ENCODE assay signal across 8 cellular contexts in genomic region chr17:45161288-45162021, GRCh38. TPM values are rescaled to one million over a fixed set of nuclear protein-coding genes. Genes with fewer than 3 reads are reported as not detected.
DNase-seq lines count a peak whose midpoint lies in the region; ATAC-seq and TF ChIP-seq lines count a peak whose summit lies in the region.

TSS of gene HEXIM2 (plus strand) at chr17:45161875. CDS start at chr17:45162794, 919 bp downstream.

- intact Hi-C loops in aorta (cut with DNase I) = loop anchor here in 1 of 2 donors (1.0 kb wide), 2 partner anchors 10 to 13 kb away; partner anchors contain the start of gene HEXIM1

- H3K9me2 ChIP-seq in hepatocyte (replicated peaks; ENCODE audit: insufficient read depth) = no peaks in the 10 kb centered on the region

- peaks cover 40% of the 10 kb centered on the region for H3K79me2 ChIP-seq in hepatocyte

- H3K9me3 ChIP-seq in hepatocyte (ENCODE audit: low read depth) (no peaks in the 10 kb centered on the region), aorta (ENCODE audit: control insufficient read depth, low read length) (no peaks in the 10 kb centered on the region)

- no peak for TF ChIP-seq CTCF in hepatocyte (IDR thresholded peaks at IDR 0.05; ENCODE audit: poor library complexity)

- ATAC-seq in GM18511 (IDR thresholded peaks at IDR 0.05; ENCODE audit: unreplicated experiment) (peak; percentile 87), HG03025 (IDR thresholded peaks at IDR 0.05; ENCODE audit: low FRiP score, unreplicated experiment) (peak; percentile 89), aorta (ENCODE audit: low FRiP score) (peak; percentile 97)

- H3K36me3 ChIP-seq in hepatocyte (replicated peaks; ENCODE audit: insufficient read depth, low read depth) (no peaks in the 10 kb centered on the region), rectal smooth muscle tissue (ENCODE audit: control insufficient read depth, insufficient read depth, low read length) (no peaks in the 10 kb centered on the region), aorta (ENCODE audit: control insufficient read depth in 1 of 2, insufficient read depth in 2 of 2, low read length in 1 of 2) (no peaks in the 10 kb centered on the region)

- H3K4me3 ChIP-seq in hepatocyte (peak within 1 kb of the TSS; percentile 64), rectal smooth muscle tissue (ENCODE audit: low read length) (peak within 1 kb of the TSS; percentile 93), aorta (ENCODE audit: low read length in 2 of 2) (peak within 1 kb of the TSS; percentile 69 to 76)

- H4K20me1 ChIP-seq in hepatocyte (ENCODE audit: insufficient read depth, poor library complexity, severe bottlenecking) = no peaks in the 10 kb centered on the region

- peak within 1 kb of the TSS; percentile 81 for H3K4me2 ChIP-seq in hepatocyte

- no peaks in the 10 kb centered on the region for H3K27me3 ChIP-seq in hepatocyte
- H3K27me3 ChIP-seq in rectal smooth muscle tissue (ENCODE audit: control insufficient read depth, insufficient read depth, low read length) = no peaks in the 10 kb centered on the region
- H3K27me3 ChIP-seq in aorta (ENCODE audit: control insufficient read depth in 1 of 2, insufficient read depth in 2 of 2, low read length in 1 of 2) = no peaks in the 10 kb centered on the region

- WGBS in hepatocyte (ENCODE audit: low lambda C conversion rate, missing lambda C conversion rate) = under 1% methylated on average over 51 of the region's 53 CpGs
- 0 to 1% methylated on average over 53 of the region's 53 CpGs for WGBS in aorta, 2 donors

- peak within 1 kb of the TSS; percentile 99 for H3K9ac ChIP-seq in rectal smooth muscle tissue (ENCODE audit: low read length)

- H2AFZ ChIP-seq in hepatocyte = peak within 1 kb of the TSS; percentile 18

- H3K27ac ChIP-seq in hepatocyte (peak within 1 kb of the TSS; percentile 98), rectal smooth muscle tissue (ENCODE audit: low read depth, low read length) (peak within 1 kb of the TSS; percentile 99), aorta (ENCODE audit: low read depth in 1 of 2, low read length in 2 of 2) (peak within 1 kb of the TSS; percentile 78 to 95)

- H3K4me1 ChIP-seq in hepatocyte (ENCODE audit: insufficient read depth) (peaks cover 29% of the 10 kb centered on the region), rectal smooth muscle tissue (ENCODE audit: control insufficient read depth, insufficient read depth, low read length) (peaks cover 19% of the 10 kb centered on the region), aorta (ENCODE audit: control insufficient read depth in 1 of 2, insufficient read depth in 2 of 2, low read length in 2 of 2) (no peaks in the 10 kb centered on the region)

- peak; percentile 95 for DNase-seq in NCI-H2029 treated with DMSO at 0.1 percent for 48 hours (lab: John Stamatoyannopoulos, UW)
- peak; percentile 99 for DNase-seq in T1000 (lab: John Stamatoyannopoulos, UW)
- peak; percentile 100 for DNase-seq in astrocyte of the hippocampus (ENCODE audit: low read depth, low spot score)
- DNase-seq in hepatocyte (ENCODE audit: low spot score) = peak; percentile 99
- DNase-seq in aorta = peak; percentile 99

RNA-seq across cellular contexts. Expression of gene HEXIM2, which starts in this region (rescaled TPM):
- total RNA-seq in hepatocyte = 6.7 and 12.2 TPM in 2 replicates
- polyA plus RNA-seq in hepatocyte = 7.6 and 10.5 TPM in 2 replicates
- total RNA-seq in aorta = 1 to 10 TPM; 2.7 to 6.0 TPM
- polyA plus RNA-seq in aorta = 1 to 10 TPM; 4.4 to 10.0 TPM

Comparison
In these comparisons a context has a peak if more than half of its experiments do, and no peak if none do; other contexts are left out.
1. Peak in every context shown above with its lines: DNase-seq, ATAC-seq, H3K4me3 ChIP-seq and H3K27ac ChIP-seq.